In the genomic region with DNA sequence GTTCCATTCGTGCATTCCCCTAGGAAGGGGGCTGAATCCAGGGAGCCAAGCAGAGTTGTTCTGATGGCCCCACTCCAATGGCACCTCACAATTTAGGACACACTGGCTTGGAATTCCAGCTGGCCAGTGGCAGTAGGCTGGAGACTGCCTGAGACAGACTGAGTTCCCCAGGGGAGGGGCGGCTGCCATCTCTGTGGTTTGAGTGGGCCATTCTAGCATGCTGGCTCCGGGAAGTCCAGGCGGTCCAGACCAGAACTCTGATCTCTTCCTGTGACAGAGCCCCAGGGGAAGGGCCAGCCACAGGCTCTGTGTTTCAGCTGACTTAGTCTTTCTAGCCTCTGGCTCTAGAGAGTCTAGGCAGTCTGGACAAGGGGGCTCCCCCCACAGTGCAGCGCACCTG, we compare ENCODE assay signal across 1 cellular context.
TF ChIP-seq lines count a peak whose summit lies in the region.

No MANE protein-coding gene starts in this region.

TF ChIP-seq in IMR-90, 13 proteins besides CTCF, POLR2A, EP300 and RAD21:
- no peak for TF ChIP-seq RFX5 (IDR thresholded peaks at IDR 0.05; ENCODE audit: low read depth, low read length)
- TF ChIP-seq BHLHE40 (IDR thresholded peaks at IDR 0.05; ENCODE audit: low read depth, low read length), result no peak
- TF ChIP-seq RCOR1 (IDR thresholded peaks at IDR 0.05; ENCODE audit: insufficient replicate concordance, low read length), result no peak
- no peak for TF ChIP-seq NFE2L2 (IDR thresholded peaks at IDR 0.05; ENCODE audit: low read depth, low read length)
- TF ChIP-seq FOS (IDR thresholded peaks at IDR 0.05; ENCODE audit: low read depth, low read length), result no peak
- TF ChIP-seq CHD1 (IDR thresholded peaks at IDR 0.05; ENCODE audit: low read depth, low read length), result no peak
- TF ChIP-seq CEBPB (IDR thresholded peaks at IDR 0.05; ENCODE audit: low read depth, low read length), result no peak
- TF ChIP-seq SMC3 (IDR thresholded peaks at IDR 0.05; ENCODE audit: low read depth, low read length), result no peak
- TF ChIP-seq, protein P1, sequence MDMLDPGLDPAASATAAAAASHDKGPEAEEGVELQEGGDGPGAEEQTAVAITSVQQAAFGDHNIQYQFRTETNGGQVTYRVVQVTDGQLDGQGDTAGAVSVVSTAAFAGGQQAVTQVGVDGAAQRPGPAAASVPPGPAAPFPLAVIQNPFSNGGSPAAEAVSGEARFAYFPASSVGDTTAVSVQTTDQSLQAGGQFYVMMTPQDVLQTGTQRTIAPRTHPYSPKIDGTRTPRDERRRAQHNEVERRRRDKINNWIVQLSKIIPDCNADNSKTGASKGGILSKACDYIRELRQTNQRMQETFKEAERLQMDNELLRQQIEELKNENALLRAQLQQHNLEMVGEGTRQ (IDR thresholded peaks at IDR 0.05; ENCODE audit: low read depth, low read length), result no peak
- no peak for TF ChIP-seq MXI1 (IDR thresholded peaks at IDR 0.05; ENCODE audit: borderline replicate concordance, low read depth, low read length)
- no peak for TF ChIP-seq MAZ (IDR thresholded peaks at IDR 0.05; ENCODE audit: borderline replicate concordance, low read depth, low read length)
- no peak for TF ChIP-seq ELK1 (IDR thresholded peaks at IDR 0.05; ENCODE audit: borderline replicate concordance, low read depth, low read length)
- no peak for TF ChIP-seq MAFK (IDR thresholded peaks at IDR 0.05; ENCODE audit: low read depth, low read length)
TF ChIP-seq in IMR-90: peak in this region for 0.
